ENCODE assay signal across 11 cellular contexts in the genomic region with DNA sequence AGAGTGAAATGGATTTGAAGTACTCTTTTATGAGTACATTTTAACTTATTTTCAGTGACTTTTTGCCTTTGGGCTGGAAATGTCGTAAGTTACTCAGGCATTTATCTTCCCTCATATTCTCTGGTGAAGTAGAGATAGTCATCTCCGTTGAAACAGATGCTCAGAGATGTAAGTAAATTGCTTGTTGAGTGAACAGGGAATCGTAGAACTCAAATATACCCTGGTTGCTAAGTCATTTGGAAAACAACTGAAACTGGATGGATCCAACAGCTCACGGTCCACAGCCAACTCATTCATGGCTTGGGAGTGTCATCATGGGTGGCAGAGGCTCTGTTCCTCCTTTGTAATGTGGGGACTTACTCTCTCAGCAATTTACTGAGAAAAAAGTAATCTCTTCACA.
A peak's percentile ranks its signal among the peaks of the same experiment; 100 is the strongest.
DNase-seq lines count a peak whose midpoint lies in the region; ATAC-seq and TF ChIP-seq lines count a peak whose summit lies in the region.
"Had no signal": no experiment of that assay in that cellular context is flagged by ENCODE, and none has a peak within 500 bp of the region (broad histone marks: within the 10 kb centered on the region; RNA-seq: fewer than 3 reads in every experiment).

No MANE protein-coding gene starts in this region.

- H3K4me3 ChIP-seq in coronary artery (peak overlapping the region; percentile 89), aorta (ENCODE audit: low read length in 2 of 2) (no peak overlapping the region), adrenal gland (no peak overlapping the region)

- TF ChIP-seq POLR2A in adrenal gland (IDR thresholded peaks at IDR 0.05) = no peak

- no peaks in the 10 kb centered on the region for H3K36me3 ChIP-seq in aorta (ENCODE audit: control insufficient read depth in 1 of 2, insufficient read depth in 2 of 2, low read length in 1 of 2)
- H3K36me3 ChIP-seq in adrenal gland (replicated peaks in 1 of 2) = no peaks in the 10 kb centered on the region

- ATAC-seq in left cardiac atrium (no peak), Right ventricle myocardium inferior (no peak), aorta (ENCODE audit: low FRiP score) (peak; percentile 58), left colon (no peak)

- TF ChIP-seq CTCF in coronary artery (IDR thresholded peaks at IDR 0.05) (no peak), adrenal gland (IDR thresholded peaks at IDR 0.05) (no peak)

- WGBS in aorta, 2 donors = 11 to 12% methylated on average over 4 of the region's 4 CpGs
- 54 to 66% (median 59%) methylated on average over 4 of the region's 4 CpGs for WGBS in adrenal gland, 4 donors

- DNase-seq in left cardiac atrium (peak; percentile 32), Right ventricle myocardium inferior (ENCODE audit: missing footprints) (no peak), coronary artery (ENCODE audit: low spot score) (no peak), lung microvascular endothelial cell (ENCODE audit: low read depth in 2 of 2) (peak; percentile 63 to 66), aorta (no peak), SIG-M5 (lab: John Stamatoyannopoulos, UW) (no peak), adrenal gland (no peak), left colon (no peak)
- DNase-seq: activated CD4-positive, alpha-beta T cell treated with anti-CD3 and anti-CD28 coated beads for 1 hour; NCI-H187; NK-92 treated with Interleukin-12 subunit alpha and Interleukin-12 subunit beta, amount 100 ng/mL, for 24 hours had no signal

- H3K4me1 ChIP-seq in aorta (ENCODE audit: control insufficient read depth in 1 of 2, insufficient read depth in 2 of 2, low read length in 2 of 2) (peaks cover 0 to 3% of the 10 kb centered on the region in 2 donors), adrenal gland (replicated peaks in 1 of 2) (peaks cover 8% of the 10 kb centered on the region in 2 donors)

- H3K27me3 ChIP-seq in aorta (ENCODE audit: control insufficient read depth in 1 of 2, insufficient read depth in 2 of 2, low read length in 1 of 2) (no peaks in the 10 kb centered on the region), adrenal gland (peaks cover 14% of the 10 kb centered on the region)

- intact Hi-C loops in left cardiac atrium (cut with DNase I) = no loop called here
- intact Hi-C loops in Right ventricle myocardium inferior (cut with DNase I) = loop anchor here (5.0 kb wide), 1 partner anchor 105 kb away; a partner anchor contains a TSS
- intact Hi-C loops in aorta (cut with DNase I) = no loop called here
- intact Hi-C loops in adrenal gland (cut with DNase I) = no loop called here
- intact Hi-C loops in left colon (cut with DNase I, micrococcal nuclease) = no loop called here

- H3K27ac ChIP-seq in coronary artery (peak overlapping the region; percentile 4 to 40), aorta (ENCODE audit: low read depth in 1 of 2, low read length in 2 of 2) (no peak overlapping the region), adrenal gland (no peak overlapping the region)

- H3K9me3 ChIP-seq in aorta (ENCODE audit: control insufficient read depth, low read length) = no peaks in the 10 kb centered on the region
- H3K9me3 ChIP-seq in adrenal gland (replicated peaks in 1 of 3) = no peaks in the 10 kb centered on the region

Comparison
In these comparisons a context has a peak if more than half of its experiments do, and no peak if none do; other contexts are left out.
1. DNase-seq: peak in left cardiac atrium (single experiment) and lung microvascular endothelial cell (2 of 2); none in Right ventricle myocardium inferior (single experiment), coronary artery (single experiment), aorta (0 of 2), SIG-M5 (single experiment), adrenal gland (0 of 7) and left colon (0 of 2).
2. H3K27ac ChIP-seq: peak in coronary artery (2 of 2); none in aorta (0 of 2) and adrenal gland (0 of 5).